ENCODE assay signal across 10 cellular contexts in genomic region chr2:160490760-160491367, GRCh38. TPM values are rescaled to one million over a fixed set of nuclear protein-coding genes. Genes with fewer than 3 reads are reported as not detected.
DNase-seq lines count a peak whose midpoint lies in the region; ATAC-seq, FAIRE-seq and TF ChIP-seq lines count a peak whose summit lies in the region.
"Had no signal": no experiment of that assay in that cellular context is flagged by ENCODE, and none has a peak within 500 bp of the region (broad histone marks: within the 10 kb centered on the region; RNA-seq: fewer than 3 reads in every experiment).

No MANE protein-coding gene starts in this region.

- dilution Hi-C loops in keratinocyte (cut with MboI; ENCODE audit: extremely low pct_ligation_motif_present, low sequenced_read_pairs): no loop called here

- no peak for ATAC-seq in HG02678 (IDR thresholded peaks at IDR 0.05; ENCODE audit: unreplicated experiment)

- no peak for FAIRE-seq in keratinocyte (lab: Jason Lieb, UNC)

- H3K4me1 ChIP-seq in keratinocyte (ENCODE audit: control insufficient read depth, extremely low read depth, insufficient read depth, low read length) (peaks cover 24% of the 10 kb centered on the region), suprapubic skin (peaks cover 33% of the 10 kb centered on the region), OCI-LY7 (ENCODE audit: insufficient read depth, low read length, poor library complexity, severe bottlenecking) (peaks cover 6% of the 10 kb centered on the region)

- peak overlapping the region; percentile 93 for H3K27ac ChIP-seq in keratinocyte (ENCODE audit: control insufficient read depth, insufficient read depth, low read length)
- peak overlapping the region; percentile 99 for H3K27ac ChIP-seq in suprapubic skin
- H3K27ac ChIP-seq in OCI-LY7 (ENCODE audit: low read depth, low read length, poor library complexity, severe bottlenecking): no peak overlapping the region

- H3K4me2 ChIP-seq in keratinocyte (ENCODE audit: control insufficient read depth, extremely low read depth, insufficient read depth, low read depth, low read length) (peak overlapping the region; percentile 99), OCI-LY7 (ENCODE audit: low read length) (no peak overlapping the region)

- H3K36me3 Mint-ChIP-seq in activated T-cell treated with anti-CD3 and anti-CD28 coated beads, Interleukin-2, amount 50 U/mL, for 24 hours (ENCODE audit: low read depth): peaks cover 7% of the 10 kb centered on the region
- peaks cover 4% of the 10 kb centered on the region for H3K36me3 Mint-ChIP-seq in activated naive CD8-positive, alpha-beta T cell treated with anti-CD3 and anti-CD28 coated beads for 36 hours

- no peak overlapping the region for H2AFZ ChIP-seq in keratinocyte (ENCODE audit: control insufficient read depth, low read length)
- H2AFZ ChIP-seq in OCI-LY7 (ENCODE audit: low read length): no peak overlapping the region

- H3K27me3 ChIP-seq in keratinocyte (ENCODE audit: control insufficient read depth, extremely low read depth, insufficient read depth, low read length) (no peaks in the 10 kb centered on the region), suprapubic skin (no peaks in the 10 kb centered on the region)

- peaks cover 74% of the 10 kb centered on the region for H3K4me1 Mint-ChIP-seq in activated T-cell treated with anti-CD3 and anti-CD28 coated beads, Interleukin-2, amount 50 U/mL, for 24 hours (ENCODE audit: low read depth)
- peaks cover 65% of the 10 kb centered on the region for H3K4me1 Mint-ChIP-seq in activated naive CD8-positive, alpha-beta T cell treated with anti-CD3 and anti-CD28 coated beads for 36 hours

- intact Hi-C loops in OCI-LY7 (cut with micrococcal nuclease; ENCODE audit: unreplicated experiment): no loop called here

- TF ChIP-seq POLR2A in suprapubic skin (IDR thresholded peaks at IDR 0.05): no peak

- H3K9me2 ChIP-seq in OCI-LY7 (ENCODE audit: insufficient read depth, low read length): no peaks in the 10 kb centered on the region

- CTCF ChIA-PET in OCI-LY7 (lab: Charles Lee; ENCODE audit: unreplicated experiment): no interaction called here

- H3K36me3 ChIP-seq in keratinocyte (ENCODE audit: control insufficient read depth in 2 of 2, extremely low read depth in 1 of 2, insufficient read depth in 2 of 2, low read length in 2 of 2) (no peaks in the 10 kb centered on the region), suprapubic skin (no peaks in the 10 kb centered on the region), OCI-LY7 (ENCODE audit: insufficient read depth, low read length) (no peaks in the 10 kb centered on the region)

- H4K20me1 ChIP-seq in keratinocyte (ENCODE audit: control insufficient read depth, extremely low read depth, insufficient read depth, low read length): no peaks in the 10 kb centered on the region
- no peaks in the 10 kb centered on the region for H4K20me1 ChIP-seq in OCI-LY7 (ENCODE audit: insufficient read depth, low read length)

- H3K9me1 ChIP-seq in keratinocyte (ENCODE audit: control insufficient read depth, extremely low read depth, insufficient read depth, low read length): peaks cover 2% of the 10 kb centered on the region

- H3K79me2 ChIP-seq in keratinocyte (ENCODE audit: control insufficient read depth, insufficient read depth, low read length) (peaks cover 66% of the 10 kb centered on the region), OCI-LY7 (ENCODE audit: insufficient read depth, low read depth, low read length) (no peaks in the 10 kb centered on the region)

- POLR2A ChIA-PET in OCI-LY7 (lab: Charles Lee): no interaction called here

- H3K9me3 Mint-ChIP-seq in activated T-cell treated with anti-CD3 and anti-CD28 coated beads, Interleukin-2, amount 50 U/mL, for 24 hours: no peaks in the 10 kb centered on the region
- H3K9me3 Mint-ChIP-seq in activated naive CD8-positive, alpha-beta T cell treated with anti-CD3 and anti-CD28 coated beads for 36 hours: no peaks in the 10 kb centered on the region

- TF ChIP-seq CTCF in keratinocyte (optimal IDR thresholded peaks at IDR 0.05 in 1 of 3, IDR thresholded peaks at IDR 0.05 in 1 of 3, conservative IDR thresholded peaks at IDR 0.05 in 1 of 3; ENCODE audit: extremely low read depth in 1 of 3, insufficient read depth in 2 of 3, low read length in 3 of 3) (no peak), suprapubic skin (IDR thresholded peaks at IDR 0.05) (no peak), OCI-LY7 (conservative IDR thresholded peaks at IDR 0.05; ENCODE audit: low read length) (no peak)

- TF ChIP-seq EP300 in suprapubic skin (IDR thresholded peaks at IDR 0.05): no peak

- peak overlapping the region; percentile 90 for H3K4me3 Mint-ChIP-seq in activated T-cell treated with anti-CD3 and anti-CD28 coated beads, Interleukin-2, amount 50 U/mL, for 24 hours
- peak overlapping the region; percentile 38 for H3K4me3 Mint-ChIP-seq in activated naive CD8-positive, alpha-beta T cell treated with anti-CD3 and anti-CD28 coated beads for 36 hours

- DNase-seq in activated T-cell treated with anti-CD3 and anti-CD28 coated beads, Interleukin-2, amount 50 U/mL, for 24 hours: no peak
- no peak for DNase-seq in activated T-cell treated with anti-CD3 and anti-CD28 coated beads, Interleukin-2, amount 50 U/mL, for 48 hours
- no peak for DNase-seq in activated naive CD8-positive, alpha-beta T cell treated with anti-CD3 and anti-CD28 coated beads for 36 hours
- no peak for DNase-seq in keratinocyte (ENCODE audit: low read depth, low spot score)
- DNase-seq in suprapubic skin (ENCODE audit: low spot score in 2 of 2): no peak
- no peak for DNase-seq in COLO829 (ENCODE audit: low spot score)
- no peak for DNase-seq in OCI-LY7 (ENCODE audit: low spot score)
- DNase-seq: NCI-H1105 treated with DMSO at 0.1 percent for 48 hours had no signal

- peak overlapping the region; percentile 92 for H3K9ac ChIP-seq in keratinocyte (ENCODE audit: control insufficient read depth, extremely low read depth, insufficient read depth, low read length)

- peak overlapping the region; percentile 91 to 99 (median 93) for H3K4me3 ChIP-seq in keratinocyte (ENCODE audit: control insufficient read depth in 2 of 3, extremely low read depth in 1 of 3, insufficient read depth in 2 of 3, low read depth in 1 of 3, low read length in 3 of 3)
- peak overlapping the region; percentile 97 for H3K4me3 ChIP-seq in suprapubic skin
- H3K4me3 ChIP-seq in OCI-LY7 (ENCODE audit: low read depth, low read length, poor library complexity, severe bottlenecking): no peak overlapping the region

- no TSS peak for BruUV-seq in OCI-LY7 (replicated peaks; lab: Mats Ljungman, UMichigan)

- WGBS in suprapubic skin: 41% methylated on average over 4 of the region's 4 CpGs

- H3K27me3 Mint-ChIP-seq in activated T-cell treated with anti-CD3 and anti-CD28 coated beads, Interleukin-2, amount 50 U/mL, for 24 hours: no peaks in the 10 kb centered on the region
- no peaks in the 10 kb centered on the region for H3K27me3 Mint-ChIP-seq in activated naive CD8-positive, alpha-beta T cell treated with anti-CD3 and anti-CD28 coated beads for 36 hours

- peak overlapping the region; percentile 93 for H3K27ac Mint-ChIP-seq in activated T-cell treated with anti-CD3 and anti-CD28 coated beads, Interleukin-2, amount 50 U/mL, for 24 hours
- peak overlapping the region; percentile 6 for H3K27ac Mint-ChIP-seq in activated naive CD8-positive, alpha-beta T cell treated with anti-CD3 and anti-CD28 coated beads for 36 hours
- H3K27ac Mint-ChIP-seq: B cell had no signal

- H3K9me3 ChIP-seq in keratinocyte (ENCODE audit: control insufficient read depth, low read depth, low read length) (no peaks in the 10 kb centered on the region), suprapubic skin (no peaks in the 10 kb centered on the region), OCI-LY7 (ENCODE audit: low read length) (no peaks in the 10 kb centered on the region)

RNA-seq across cellular contexts. Expression of gene RBMS1, which starts 2.7 kb away (rescaled TPM):
- 10 to 100 TPM; 39.3 to 39.9 TPM for total RNA-seq in activated naive CD8-positive, alpha-beta T cell treated with anti-CD3 and anti-CD28 coated beads for 36 hours
- polyA plus RNA-seq in keratinocyte: 70.9 to 92.1 TPM (median 89.1 TPM) in 3 replicates
- polyA plus RNA-seq in keratinocyte (2011; ENCODE audit: low read depth): 60.1 TPM
- 54.0 and 93.4 TPM in 2 replicates for polyA plus RNA-seq in keratinocyte (2011; cell fraction: cytosol; rRNA removed)
- polyA plus RNA-seq in keratinocyte (2011; cell fraction: nucleus; rRNA removed): 106 and 135 TPM in 2 replicates
- 43.3 and 53.3 TPM in 2 replicates for polyA plus RNA-seq in keratinocyte (2012; ENCODE audit: low replicate concordance)
- polyA minus RNA-seq in keratinocyte: 41.3 to 155 TPM (median 84.3 TPM) in 3 replicates
- 41.4 TPM for polyA minus RNA-seq in keratinocyte (2011; cell fraction: cytosol; rRNA and poly(A)+ RNA removed)
- polyA minus RNA-seq in keratinocyte (2011; cell fraction: nucleus; rRNA and poly(A)+ RNA removed): 83.4 and 167 TPM in 2 replicates
- 10 to 100 TPM; 55.7 to 92.2 (median 62.2) TPM for total RNA-seq in suprapubic skin
- 21.8 and 29.5 TPM in 2 replicates for total RNA-seq in OCI-LY7 (2014; rRNA removed; shearing (Covaris generic))
- 35.7 and 40.6 TPM in 2 replicates for total RNA-seq in OCI-LY7 (2022)
